ENCODE assay signal across 1 cellular context in the genomic region with DNA sequence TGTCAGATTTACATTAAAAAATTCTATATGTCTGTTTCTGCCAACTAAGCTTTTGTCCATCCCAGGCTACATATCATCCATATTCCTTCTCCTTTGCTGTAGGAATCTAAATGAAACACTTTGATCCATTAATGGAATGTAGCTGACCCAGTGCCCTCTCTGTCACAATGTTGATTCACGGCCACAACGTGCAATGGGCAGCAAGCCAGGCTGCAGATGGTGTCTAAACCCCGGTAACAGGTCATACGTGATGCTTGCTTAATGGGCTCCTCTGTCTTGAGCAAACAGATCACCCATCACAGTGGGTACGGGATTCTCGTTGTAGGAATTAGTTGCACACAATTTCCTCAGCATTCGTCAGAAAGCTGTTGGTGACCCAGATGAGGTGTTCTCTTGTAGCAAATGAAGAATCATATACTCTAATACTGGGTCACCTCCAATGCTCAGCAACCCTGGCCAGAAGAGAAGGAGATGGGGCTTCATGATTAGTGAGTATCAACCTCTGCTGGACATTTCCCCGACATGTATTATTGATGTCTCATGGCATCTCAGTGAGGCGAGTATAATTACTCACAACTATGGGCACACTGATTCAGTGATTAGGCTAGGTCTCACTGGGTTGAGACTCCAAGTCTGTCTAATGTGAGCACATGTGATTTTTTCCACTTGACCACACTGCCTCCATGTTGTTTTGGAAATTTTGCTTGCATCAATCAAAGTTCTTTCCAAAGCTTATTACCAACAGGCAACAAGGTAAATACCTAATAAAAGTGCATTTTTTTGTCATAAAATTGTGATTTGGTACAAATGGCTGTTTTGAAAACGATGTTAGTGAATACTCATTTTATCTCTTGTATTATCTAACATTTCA.
TF ChIP-seq lines count a peak whose summit lies in the region.

No MANE protein-coding gene starts in this region.

TF ChIP-seq in HepG2, 621 proteins besides CTCF, POLR2A, EP300 and RAD21 (continued from another document and continues in another):
- peak; percentile 67; the same call in 1 of the 2 replicates for TF ChIP-seq BHLHE40 (IDR thresholded peaks at IDR 0.05; ENCODE audit: low read length)
- no peak for TF ChIP-seq ZNF24 (IDR thresholded peaks at IDR 0.05)
- TF ChIP-seq, protein P1, sequence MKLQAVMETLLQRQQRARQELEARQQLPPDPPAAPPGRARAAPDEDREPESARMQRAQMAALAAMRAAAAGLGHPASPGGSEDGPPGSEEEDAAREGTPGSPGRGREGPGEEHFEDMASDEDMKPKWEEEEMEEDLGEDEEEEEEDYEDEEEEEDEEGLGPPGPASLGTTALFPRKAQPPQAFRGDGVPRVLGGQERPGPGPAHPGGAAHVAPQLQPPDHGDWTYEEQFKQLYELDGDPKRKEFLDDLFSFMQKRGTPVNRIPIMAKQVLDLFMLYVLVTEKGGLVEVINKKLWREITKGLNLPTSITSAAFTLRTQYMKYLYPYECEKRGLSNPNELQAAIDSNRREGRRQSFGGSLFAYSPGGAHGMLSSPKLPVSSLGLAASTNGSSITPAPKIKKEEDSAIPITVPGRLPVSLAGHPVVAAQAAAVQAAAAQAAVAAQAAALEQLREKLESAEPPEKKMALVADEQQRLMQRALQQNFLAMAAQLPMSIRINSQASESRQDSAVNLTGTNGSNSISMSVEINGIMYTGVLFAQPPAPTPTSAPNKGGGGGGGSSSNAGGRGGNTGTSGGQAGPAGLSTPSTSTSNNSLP (IDR thresholded peaks at IDR 0.05; ENCODE audit: low read depth, low read length), result peak; percentile 94
- TF ChIP-seq, protein P2, sequence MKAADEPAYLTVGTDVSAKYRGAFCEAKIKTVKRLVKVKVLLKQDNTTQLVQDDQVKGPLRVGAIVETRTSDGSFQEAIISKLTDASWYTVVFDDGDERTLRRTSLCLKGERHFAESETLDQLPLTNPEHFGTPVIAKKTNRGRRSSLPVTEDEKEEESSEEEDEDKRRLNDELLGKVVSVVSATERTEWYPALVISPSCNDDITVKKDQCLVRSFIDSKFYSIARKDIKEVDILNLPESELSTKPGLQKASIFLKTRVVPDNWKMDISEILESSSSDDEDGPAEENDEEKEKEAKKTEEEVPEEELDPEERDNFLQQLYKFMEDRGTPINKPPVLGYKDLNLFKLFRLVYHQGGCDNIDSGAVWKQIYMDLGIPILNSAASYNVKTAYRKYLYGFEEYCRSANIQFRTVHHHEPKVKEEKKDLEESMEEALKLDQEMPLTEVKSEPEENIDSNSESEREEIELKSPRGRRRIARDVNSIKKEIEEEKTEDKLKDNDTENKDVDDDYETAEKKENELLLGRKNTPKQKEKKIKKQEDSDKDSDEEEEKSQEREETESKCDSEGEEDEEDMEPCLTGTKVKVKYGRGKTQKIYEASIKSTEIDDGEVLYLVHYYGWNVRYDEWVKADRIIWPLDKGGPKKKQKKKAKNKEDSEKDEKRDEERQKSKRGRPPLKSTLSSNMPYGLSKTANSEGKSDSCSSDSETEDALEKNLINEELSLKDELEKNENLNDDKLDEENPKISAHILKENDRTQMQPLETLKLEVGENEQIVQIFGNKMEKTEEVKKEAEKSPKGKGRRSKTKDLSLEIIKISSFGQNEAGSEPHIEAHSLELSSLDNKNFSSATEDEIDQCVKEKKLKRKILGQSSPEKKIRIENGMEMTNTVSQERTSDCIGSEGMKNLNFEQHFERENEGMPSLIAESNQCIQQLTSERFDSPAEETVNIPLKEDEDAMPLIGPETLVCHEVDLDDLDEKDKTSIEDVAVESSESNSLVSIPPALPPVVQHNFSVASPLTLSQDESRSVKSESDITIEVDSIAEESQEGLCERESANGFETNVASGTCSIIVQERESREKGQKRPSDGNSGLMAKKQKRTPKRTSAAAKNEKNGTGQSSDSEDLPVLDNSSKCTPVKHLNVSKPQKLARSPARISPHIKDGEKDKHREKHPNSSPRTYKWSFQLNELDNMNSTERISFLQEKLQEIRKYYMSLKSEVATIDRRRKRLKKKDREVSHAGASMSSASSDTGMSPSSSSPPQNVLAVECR (CRISPR knock-in tag; IDR thresholded peaks at IDR 0.05; ENCODE audit: borderline replicate concordance), result no peak
- no peak for TF ChIP-seq ZSCAN21 (CRISPR knock-in tag; IDR thresholded peaks at IDR 0.05; ENCODE audit: borderline replicate concordance)
- TF ChIP-seq, protein P3, sequence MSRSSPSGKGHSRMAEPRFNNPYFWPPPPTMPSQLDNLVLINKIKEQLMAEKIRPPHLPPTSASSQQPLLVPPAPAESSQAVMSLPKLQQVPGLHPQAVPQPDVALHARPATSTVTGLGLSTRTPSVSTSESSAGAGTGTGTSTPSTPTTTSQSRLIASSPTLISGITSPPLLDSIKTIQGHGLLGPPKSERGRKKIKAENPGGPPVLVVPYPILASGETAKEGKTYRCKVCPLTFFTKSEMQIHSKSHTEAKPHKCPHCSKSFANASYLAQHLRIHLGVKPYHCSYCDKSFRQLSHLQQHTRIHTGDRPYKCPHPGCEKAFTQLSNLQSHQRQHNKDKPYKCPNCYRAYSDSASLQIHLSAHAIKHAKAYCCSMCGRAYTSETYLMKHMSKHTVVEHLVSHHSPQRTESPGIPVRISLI (CRISPR knock-in tag; IDR thresholded peaks at IDR 0.05; ENCODE audit: borderline replicate concordance), result no peak
- TF ChIP-seq ZNF891 (CRISPR knock-in tag; IDR thresholded peaks at IDR 0.05), result no peak
- 0 out of 2 replicates have a peak, but pooled peaks have one; percentile 32 for TF ChIP-seq MAFF (IDR thresholded peaks at IDR 0.05; ENCODE audit: low read depth, low read length)
- TF ChIP-seq, protein P4, sequence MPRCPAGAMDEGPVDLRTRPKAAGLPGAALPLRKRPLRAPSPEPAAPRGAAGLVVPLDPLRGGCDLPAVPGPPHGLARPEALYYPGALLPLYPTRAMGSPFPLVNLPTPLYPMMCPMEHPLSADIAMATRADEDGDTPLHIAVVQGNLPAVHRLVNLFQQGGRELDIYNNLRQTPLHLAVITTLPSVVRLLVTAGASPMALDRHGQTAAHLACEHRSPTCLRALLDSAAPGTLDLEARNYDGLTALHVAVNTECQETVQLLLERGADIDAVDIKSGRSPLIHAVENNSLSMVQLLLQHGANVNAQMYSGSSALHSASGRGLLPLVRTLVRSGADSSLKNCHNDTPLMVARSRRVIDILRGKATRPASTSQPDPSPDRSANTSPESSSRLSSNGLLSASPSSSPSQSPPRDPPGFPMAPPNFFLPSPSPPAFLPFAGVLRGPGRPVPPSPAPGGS (CRISPR knock-in tag; IDR thresholded peaks at IDR 0.05), result no peak
- no peak for TF ChIP-seq ZNF557 (CRISPR knock-in tag; IDR thresholded peaks at IDR 0.05)
- TF ChIP-seq, protein P5, sequence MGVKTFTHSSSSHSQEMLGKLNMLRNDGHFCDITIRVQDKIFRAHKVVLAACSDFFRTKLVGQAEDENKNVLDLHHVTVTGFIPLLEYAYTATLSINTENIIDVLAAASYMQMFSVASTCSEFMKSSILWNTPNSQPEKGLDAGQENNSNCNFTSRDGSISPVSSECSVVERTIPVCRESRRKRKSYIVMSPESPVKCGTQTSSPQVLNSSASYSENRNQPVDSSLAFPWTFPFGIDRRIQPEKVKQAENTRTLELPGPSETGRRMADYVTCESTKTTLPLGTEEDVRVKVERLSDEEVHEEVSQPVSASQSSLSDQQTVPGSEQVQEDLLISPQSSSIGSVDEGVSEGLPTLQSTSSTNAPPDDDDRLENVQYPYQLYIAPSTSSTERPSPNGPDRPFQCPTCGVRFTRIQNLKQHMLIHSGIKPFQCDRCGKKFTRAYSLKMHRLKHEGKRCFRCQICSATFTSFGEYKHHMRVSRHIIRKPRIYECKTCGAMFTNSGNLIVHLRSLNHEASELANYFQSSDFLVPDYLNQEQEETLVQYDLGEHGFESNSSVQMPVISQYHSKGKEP (CRISPR knock-in tag; IDR thresholded peaks at IDR 0.05), result no peak
- no peak for TF ChIP-seq ZNF430 (CRISPR knock-in tag; IDR thresholded peaks at IDR 0.05)
- TF ChIP-seq, protein P6, sequence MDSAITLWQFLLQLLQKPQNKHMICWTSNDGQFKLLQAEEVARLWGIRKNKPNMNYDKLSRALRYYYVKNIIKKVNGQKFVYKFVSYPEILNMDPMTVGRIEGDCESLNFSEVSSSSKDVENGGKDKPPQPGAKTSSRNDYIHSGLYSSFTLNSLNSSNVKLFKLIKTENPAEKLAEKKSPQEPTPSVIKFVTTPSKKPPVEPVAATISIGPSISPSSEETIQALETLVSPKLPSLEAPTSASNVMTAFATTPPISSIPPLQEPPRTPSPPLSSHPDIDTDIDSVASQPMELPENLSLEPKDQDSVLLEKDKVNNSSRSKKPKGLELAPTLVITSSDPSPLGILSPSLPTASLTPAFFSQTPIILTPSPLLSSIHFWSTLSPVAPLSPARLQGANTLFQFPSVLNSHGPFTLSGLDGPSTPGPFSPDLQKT (CRISPR knock-in tag; IDR thresholded peaks at IDR 0.05; ENCODE audit: borderline replicate concordance), result no peak
- TF ChIP-seq SMC3 (IDR thresholded peaks at IDR 0.05; ENCODE audit: low read length), result peak; percentile 12; the same call in 1 of the 2 replicates
- TF ChIP-seq, protein P7, sequence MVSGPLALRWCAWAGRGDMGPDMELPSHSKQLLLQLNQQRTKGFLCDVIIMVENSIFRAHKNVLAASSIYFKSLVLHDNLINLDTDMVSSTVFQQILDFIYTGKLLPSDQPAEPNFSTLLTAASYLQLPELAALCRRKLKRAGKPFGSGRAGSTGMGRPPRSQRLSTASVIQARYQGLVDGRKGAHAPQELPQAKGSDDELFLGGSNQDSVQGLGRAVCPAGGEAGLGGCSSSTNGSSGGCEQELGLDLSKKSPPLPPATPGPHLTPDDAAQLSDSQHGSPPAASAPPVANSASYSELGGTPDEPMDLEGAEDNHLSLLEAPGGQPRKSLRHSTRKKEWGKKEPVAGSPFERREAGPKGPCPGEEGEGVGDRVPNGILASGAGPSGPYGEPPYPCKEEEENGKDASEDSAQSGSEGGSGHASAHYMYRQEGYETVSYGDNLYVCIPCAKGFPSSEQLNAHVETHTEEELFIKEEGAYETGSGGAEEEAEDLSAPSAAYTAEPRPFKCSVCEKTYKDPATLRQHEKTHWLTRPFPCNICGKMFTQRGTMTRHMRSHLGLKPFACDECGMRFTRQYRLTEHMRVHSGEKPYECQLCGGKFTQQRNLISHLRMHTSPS (CRISPR knock-in tag; IDR thresholded peaks at IDR 0.05; ENCODE audit: low read depth), result peak; percentile 54; the same call in 1 of the 2 replicates
- no peak for TF ChIP-seq ZNF253 (CRISPR knock-in tag; IDR thresholded peaks at IDR 0.05; ENCODE audit: borderline replicate concordance)
- no peak for TF ChIP-seq HNRNPH1 (optimal IDR thresholded peaks at IDR 0.05; ENCODE audit: low read depth, low read length)
- no peak for TF ChIP-seq ZNF232 (CRISPR knock-in tag; IDR thresholded peaks at IDR 0.05; ENCODE audit: borderline replicate concordance)
- TF ChIP-seq ERF (CRISPR knock-in tag; IDR thresholded peaks at IDR 0.05), result no peak
- TF ChIP-seq, protein P8, sequence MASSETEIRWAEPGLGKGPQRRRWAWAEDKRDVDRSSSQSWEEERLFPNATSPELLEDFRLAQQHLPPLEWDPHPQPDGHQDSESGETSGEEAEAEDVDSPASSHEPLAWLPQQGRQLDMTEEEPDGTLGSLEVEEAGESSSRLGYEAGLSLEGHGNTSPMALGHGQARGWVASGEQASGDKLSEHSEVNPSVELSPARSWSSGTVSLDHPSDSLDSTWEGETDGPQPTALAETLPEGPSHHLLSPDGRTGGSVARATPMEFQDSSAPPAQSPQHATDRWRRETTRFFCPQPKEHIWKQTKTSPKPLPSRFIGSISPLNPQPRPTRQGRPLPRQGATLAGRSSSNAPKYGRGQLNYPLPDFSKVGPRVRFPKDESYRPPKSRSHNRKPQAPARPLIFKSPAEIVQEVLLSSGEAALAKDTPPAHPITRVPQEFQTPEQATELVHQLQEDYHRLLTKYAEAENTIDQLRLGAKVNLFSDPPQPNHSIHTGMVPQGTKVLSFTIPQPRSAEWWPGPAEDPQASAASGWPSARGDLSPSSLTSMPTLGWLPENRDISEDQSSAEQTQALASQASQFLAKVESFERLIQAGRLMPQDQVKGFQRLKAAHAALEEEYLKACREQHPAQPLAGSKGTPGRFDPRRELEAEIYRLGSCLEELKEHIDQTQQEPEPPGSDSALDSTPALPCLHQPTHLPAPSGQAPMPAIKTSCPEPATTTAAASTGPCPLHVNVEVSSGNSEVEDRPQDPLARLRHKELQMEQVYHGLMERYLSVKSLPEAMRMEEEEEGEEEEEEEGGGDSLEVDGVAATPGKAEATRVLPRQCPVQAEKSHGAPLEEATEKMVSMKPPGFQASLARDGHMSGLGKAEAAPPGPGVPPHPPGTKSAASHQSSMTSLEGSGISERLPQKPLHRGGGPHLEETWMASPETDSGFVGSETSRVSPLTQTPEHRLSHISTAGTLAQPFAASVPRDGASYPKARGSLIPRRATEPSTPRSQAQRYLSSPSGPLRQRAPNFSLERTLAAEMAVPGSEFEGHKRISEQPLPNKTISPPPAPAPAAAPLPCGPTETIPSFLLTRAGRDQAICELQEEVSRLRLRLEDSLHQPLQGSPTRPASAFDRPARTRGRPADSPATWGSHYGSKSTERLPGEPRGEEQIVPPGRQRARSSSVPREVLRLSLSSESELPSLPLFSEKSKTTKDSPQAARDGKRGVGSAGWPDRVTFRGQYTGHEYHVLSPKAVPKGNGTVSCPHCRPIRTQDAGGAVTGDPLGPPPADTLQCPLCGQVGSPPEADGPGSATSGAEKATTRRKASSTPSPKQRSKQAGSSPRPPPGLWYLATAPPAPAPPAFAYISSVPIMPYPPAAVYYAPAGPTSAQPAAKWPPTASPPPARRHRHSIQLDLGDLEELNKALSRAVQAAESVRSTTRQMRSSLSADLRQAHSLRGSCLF (CRISPR knock-in tag; IDR thresholded peaks at IDR 0.05; ENCODE audit: borderline replicate concordance), result no peak
- TF ChIP-seq ZNF446 (CRISPR knock-in tag; IDR thresholded peaks at IDR 0.05), result no peak
- TF ChIP-seq MAZ (IDR thresholded peaks at IDR 0.05; ENCODE audit: borderline replicate concordance, low read depth, low read length), result no peak
- TF ChIP-seq MAZ (CRISPR knock-in tag; IDR thresholded peaks at IDR 0.05; ENCODE audit: low read depth), result no peak
- no peak for TF ChIP-seq ZNF354B (CRISPR knock-in tag; IDR thresholded peaks at IDR 0.05)
- TF ChIP-seq, protein P9, sequence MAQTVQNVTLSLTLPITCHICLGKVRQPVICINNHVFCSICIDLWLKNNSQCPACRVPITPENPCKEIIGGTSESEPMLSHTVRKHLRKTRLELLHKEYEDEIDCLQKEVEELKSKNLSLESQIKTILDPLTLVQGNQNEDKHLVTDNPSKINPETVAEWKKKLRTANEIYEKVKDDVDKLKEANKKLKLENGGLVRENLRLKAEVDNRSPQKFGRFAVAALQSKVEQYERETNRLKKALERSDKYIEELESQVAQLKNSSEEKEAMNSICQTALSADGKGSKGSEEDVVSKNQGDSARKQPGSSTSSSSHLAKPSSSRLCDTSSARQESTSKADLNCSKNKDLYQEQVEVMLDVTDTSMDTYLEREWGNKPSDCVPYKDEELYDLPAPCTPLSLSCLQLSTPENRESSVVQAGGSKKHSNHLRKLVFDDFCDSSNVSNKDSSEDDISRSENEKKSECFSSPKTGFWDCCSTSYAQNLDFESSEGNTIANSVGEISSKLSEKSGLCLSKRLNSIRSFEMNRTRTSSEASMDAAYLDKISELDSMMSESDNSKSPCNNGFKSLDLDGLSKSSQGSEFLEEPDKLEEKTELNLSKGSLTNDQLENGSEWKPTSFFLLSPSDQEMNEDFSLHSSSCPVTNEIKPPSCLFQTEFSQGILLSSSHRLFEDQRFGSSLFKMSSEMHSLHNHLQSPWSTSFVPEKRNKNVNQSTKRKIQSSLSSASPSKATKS (CRISPR knock-in tag; IDR thresholded peaks at IDR 0.05), result no peak
- TF ChIP-seq, protein P10, sequence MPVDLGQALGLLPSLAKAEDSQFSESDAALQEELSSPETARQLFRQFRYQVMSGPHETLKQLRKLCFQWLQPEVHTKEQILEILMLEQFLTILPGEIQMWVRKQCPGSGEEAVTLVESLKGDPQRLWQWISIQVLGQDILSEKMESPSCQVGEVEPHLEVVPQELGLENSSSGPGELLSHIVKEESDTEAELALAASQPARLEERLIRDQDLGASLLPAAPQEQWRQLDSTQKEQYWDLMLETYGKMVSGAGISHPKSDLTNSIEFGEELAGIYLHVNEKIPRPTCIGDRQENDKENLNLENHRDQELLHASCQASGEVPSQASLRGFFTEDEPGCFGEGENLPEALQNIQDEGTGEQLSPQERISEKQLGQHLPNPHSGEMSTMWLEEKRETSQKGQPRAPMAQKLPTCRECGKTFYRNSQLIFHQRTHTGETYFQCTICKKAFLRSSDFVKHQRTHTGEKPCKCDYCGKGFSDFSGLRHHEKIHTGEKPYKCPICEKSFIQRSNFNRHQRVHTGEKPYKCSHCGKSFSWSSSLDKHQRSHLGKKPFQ (CRISPR knock-in tag; IDR thresholded peaks at IDR 0.05; ENCODE audit: insufficient replicate concordance), result no peak
